Comparison of ENCODE assay signal across 11 cellular contexts in the genomic region with DNA sequence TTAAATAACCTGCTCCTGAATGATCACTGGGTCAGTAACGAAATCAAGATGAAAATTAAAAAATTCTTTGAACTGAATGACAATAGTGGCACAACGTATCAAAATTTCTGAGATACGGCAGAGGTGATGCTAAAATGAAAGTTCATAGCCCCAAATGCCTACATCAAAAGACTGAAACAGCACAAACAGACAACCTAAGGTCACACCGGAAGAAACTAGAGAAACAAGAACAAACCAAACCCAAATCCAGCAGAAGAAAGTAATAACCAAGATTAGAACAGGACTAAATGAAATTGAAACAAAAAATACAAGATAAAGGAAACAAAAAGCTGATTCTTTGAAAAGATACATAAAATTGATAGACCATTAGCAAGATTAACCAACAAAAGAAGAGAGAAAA.
"Had no signal": no experiment of that assay in that cellular context is flagged by ENCODE, and none has a peak within 500 bp of the region (broad histone marks: within the 10 kb centered on the region; RNA-seq: fewer than 3 reads in every experiment).

No MANE protein-coding gene starts in this region.

- H3K27ac ChIP-seq: GM23248 had no signal

- H3K27ac Mint-ChIP-seq: GM23338, H9, HFFc6 had no signal

- H3K4me2 ChIP-seq: GM23338 had no signal

- H3K36me3 ChIP-seq: HAP-1 had no signal

- DNase-seq: GM23248, GOT3, H7, H9, HCEC 1CT, HFFc6 had no signal

- H3K4me1 Mint-ChIP-seq: H9 had no signal

- H3K4me3 Mint-ChIP-seq: GM23338, H9, HFFc6 had no signal

- H2AFZ ChIP-seq: GM23248, GM23338 had no signal

- ATAC-seq: GM23338, HCT116 had no signal

- H3K4me3 ChIP-seq: GM23248, GM23338, HAP-1 had no signal

- H3K4me1 ChIP-seq: HAP-1 had no signal

- FAIRE-seq: H1, H54 had no signal

- H3K9me3 ChIP-seq: HAP-1 had no signal

- H3K9ac ChIP-seq: GM23248 had no signal
